1 cellular context compared by ENCODE assay signal in genomic region chr7:158006841-158007696, GRCh38.
TF ChIP-seq lines count a peak whose summit lies in the region.

No MANE protein-coding gene starts in this region.

TF ChIP-seq in H1, 55 proteins besides CTCF, POLR2A, EP300 and RAD21:
- TF ChIP-seq ATF3 (IDR thresholded peaks at IDR 0.05; ENCODE audit: insufficient read depth, low read depth, low read length) (no peak), TBP (IDR thresholded peaks at IDR 0.05; ENCODE audit: low read depth, low read length) (no peak), USF2 (IDR thresholded peaks at IDR 0.05; ENCODE audit: low read length) (no peak), BACH1 (IDR thresholded peaks at IDR 0.05; ENCODE audit: low read length) (no peak), TAF7 (optimal IDR thresholded peaks at IDR 0.05; ENCODE audit: borderline replicate concordance, low read depth, low read length) (no peak), E2F6 (IDR thresholded peaks at IDR 0.05) (no peak), CREB1 (IDR thresholded peaks at IDR 0.05) (no peak), PHF8 (conservative IDR thresholded peaks at IDR 0.05; ENCODE audit: low read depth, low read length) (no peak), NRF1 (IDR thresholded peaks at IDR 0.05; ENCODE audit: low read depth, low read length) (no peak), TCF12 (IDR thresholded peaks at IDR 0.05; ENCODE audit: low read depth, low read length) (no peak), ASH2L (IDR thresholded peaks at IDR 0.05; ENCODE audit: low read length) (no peak), RXRA (IDR thresholded peaks at IDR 0.05; ENCODE audit: insufficient read depth, low read depth, low read length) (no peak), KDM5A (IDR thresholded peaks at IDR 0.05; ENCODE audit: low read length) (no peak)
